ENCODE assay signal across 1 cellular context in the genomic region with DNA sequence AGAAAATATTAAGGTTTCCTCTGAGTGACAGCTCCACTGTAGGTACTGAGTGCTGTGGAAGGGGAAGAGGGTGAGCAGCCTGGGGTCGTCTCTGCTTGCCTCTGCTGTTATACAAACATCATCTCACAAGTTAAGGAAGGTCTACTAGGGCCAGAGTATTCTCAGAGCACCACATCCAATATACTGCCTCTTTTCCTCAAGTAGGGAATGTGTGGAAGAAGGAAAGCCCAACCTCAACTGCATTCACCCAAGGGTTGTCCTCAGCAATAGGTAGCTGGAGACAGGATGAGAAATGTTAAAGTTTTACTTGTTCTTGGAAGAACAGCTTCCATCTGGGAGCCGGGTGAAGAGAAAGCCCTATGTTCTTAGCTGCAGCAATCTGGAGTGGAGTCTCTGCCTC.
TF ChIP-seq lines count a peak whose summit lies in the region.

No MANE protein-coding gene starts in this region.

TF ChIP-seq in H1, 55 proteins besides CTCF, POLR2A, EP300 and RAD21:
- TF ChIP-seq CEBPB (IDR thresholded peaks at IDR 0.05; ENCODE audit: low read depth, low read length) (no peak), SIRT6 (IDR thresholded peaks at IDR 0.05; ENCODE audit: low read length) (no peak), GTF2F1 (IDR thresholded peaks at IDR 0.05; ENCODE audit: borderline replicate concordance, low read depth, low read length) (no peak), SIX5 (IDR thresholded peaks at IDR 0.05; ENCODE audit: low read depth, low read length) (no peak), KDM5A (IDR thresholded peaks at IDR 0.05; ENCODE audit: low read length) (no peak), JUN (IDR thresholded peaks at IDR 0.05; ENCODE audit: low read depth, low read length) (no peak), CHD2 (IDR thresholded peaks at IDR 0.05; ENCODE audit: low read length) (no peak), GABPA (IDR thresholded peaks at IDR 0.05; ENCODE audit: borderline replicate concordance, insufficient read depth, low read length) (no peak), SIN3A (conservative IDR thresholded peaks at IDR 0.05 in 1 of 2, IDR thresholded peaks at IDR 0.05 in 1 of 2; ENCODE audit: low read depth in 1 of 2, low read length in 2 of 2) (no peak), ASH2L (IDR thresholded peaks at IDR 0.05; ENCODE audit: low read length) (no peak), YY1 (IDR thresholded peaks at IDR 0.05; ENCODE audit: low read depth, low read length) (no peak), RXRA (IDR thresholded peaks at IDR 0.05; ENCODE audit: insufficient read depth, low read depth, low read length) (no peak), BRCA1 (IDR thresholded peaks at IDR 0.05; ENCODE audit: low read depth, low read length) (no peak), TBP (IDR thresholded peaks at IDR 0.05; ENCODE audit: low read depth, low read length) (no peak), RNF2 (IDR thresholded peaks at IDR 0.05; ENCODE audit: borderline replicate concordance, low read depth, low read length, missing control alignments, poor library complexity, severe bottlenecking) (no peak), EGR1 (IDR thresholded peaks at IDR 0.05; ENCODE audit: borderline replicate concordance, low read depth, low read length) (no peak), EZH2 (IDR thresholded peaks at IDR 0.05; ENCODE audit: low read depth, low read length, severe bottlenecking) (no peak), SP1 (IDR thresholded peaks at IDR 0.05; ENCODE audit: low read depth, low read length) (no peak), TAF1 (IDR thresholded peaks at IDR 0.05; ENCODE audit: low read depth, low read length) (no peak)
- TF ChIP-seq, protein P1, sequence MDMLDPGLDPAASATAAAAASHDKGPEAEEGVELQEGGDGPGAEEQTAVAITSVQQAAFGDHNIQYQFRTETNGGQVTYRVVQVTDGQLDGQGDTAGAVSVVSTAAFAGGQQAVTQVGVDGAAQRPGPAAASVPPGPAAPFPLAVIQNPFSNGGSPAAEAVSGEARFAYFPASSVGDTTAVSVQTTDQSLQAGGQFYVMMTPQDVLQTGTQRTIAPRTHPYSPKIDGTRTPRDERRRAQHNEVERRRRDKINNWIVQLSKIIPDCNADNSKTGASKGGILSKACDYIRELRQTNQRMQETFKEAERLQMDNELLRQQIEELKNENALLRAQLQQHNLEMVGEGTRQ (IDR thresholded peaks at IDR 0.05; ENCODE audit: low read length): no peak
